8 cellular contexts compared by ENCODE assay signal in the genomic region with DNA sequence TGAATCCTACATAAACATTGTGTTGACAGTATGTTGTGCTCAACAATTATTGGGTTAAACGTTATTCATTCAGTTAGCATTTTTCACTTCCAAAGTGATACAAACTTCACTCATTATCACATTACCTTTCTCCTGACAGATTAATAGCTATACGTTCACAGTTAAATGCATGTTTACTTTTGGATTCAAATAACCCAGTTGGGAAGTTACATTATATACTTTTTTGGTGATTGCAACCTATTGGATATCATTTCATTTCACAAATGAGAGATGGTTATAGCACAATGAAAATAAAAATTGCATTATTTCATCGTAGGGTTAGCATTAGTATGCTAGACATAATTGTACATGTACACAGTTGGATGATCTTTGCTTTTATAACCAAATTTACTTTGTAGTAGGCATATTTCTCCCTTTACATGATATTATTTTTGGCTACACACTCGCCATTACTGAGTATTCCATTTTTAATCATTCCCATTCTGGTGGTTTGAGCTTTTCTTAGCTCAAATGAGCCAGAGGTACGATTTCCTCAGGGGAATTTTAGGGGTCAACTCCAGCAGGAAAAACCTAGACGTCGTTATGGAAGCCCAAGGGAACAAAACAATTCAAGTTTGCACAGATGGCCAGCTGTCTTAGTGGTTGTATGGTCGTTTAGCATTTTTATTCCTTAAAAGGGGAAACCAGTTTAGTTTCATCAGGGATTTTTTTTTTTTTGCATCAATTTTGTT. TPM values are rescaled to one million over a fixed set of nuclear protein-coding genes. Genes with fewer than 3 reads are reported as not detected.
DNase-seq lines count a peak whose midpoint lies in the region; ATAC-seq and TF ChIP-seq lines count a peak whose summit lies in the region.

No MANE protein-coding gene starts in this region.

- H3K36me3 Mint-ChIP-seq in memory B cell: peaks cover 4% of the 10 kb centered on the region

- peak overlapping the region; percentile 86 for H3K4me3 Mint-ChIP-seq in memory B cell

- intact Hi-C loops in uterus (cut with DNase I; ENCODE audit: low total_unique reads): no loop called here

- H3K9ac ChIP-seq in DND-41 (ENCODE audit: low read depth, low read length): peak overlapping the region; percentile 48; the same call in 1 of the 2 replicates

- H3K27ac Mint-ChIP-seq in memory B cell: peak overlapping the region; percentile 99

- H3K36me3 ChIP-seq in DND-41 (ENCODE audit: insufficient read depth, low read length) (no peaks in the 10 kb centered on the region), uterus (no peaks in the 10 kb centered on the region)

- H3K4me1 ChIP-seq in DND-41 (ENCODE audit: insufficient read depth, low read length) (peaks cover 36% of the 10 kb centered on the region), uterus (no peaks in the 10 kb centered on the region)

- no peaks in the 10 kb centered on the region for H3K79me2 ChIP-seq in DND-41 (ENCODE audit: insufficient read depth, low read length)

- no peaks in the 10 kb centered on the region for H3K9me3 ChIP-seq in DND-41 (ENCODE audit: insufficient read depth, low read length, severe bottlenecking)
- no peaks in the 10 kb centered on the region for H3K9me3 ChIP-seq in uterus

- 0 out of 2 replicates have a peak overlapping the region, but pooled peaks have one; percentile 56 for H2AFZ ChIP-seq in DND-41 (ENCODE audit: low read depth, low read length)

- no peaks in the 10 kb centered on the region for H3K9me3 Mint-ChIP-seq in memory B cell

- DNase-seq in DND-41 (no peak), LNCaP clone FGC (ENCODE audit: low read depth) (no peak), caudate nucleus (lab: John Stamatoyannopoulos, UW) (no peak), memory B cell (ENCODE audit: low spot score in 2 of 2) (no peak), uterus (no peak), SHP77 treated with DMSO at 0.1 percent for 48 hours (lab: John Stamatoyannopoulos, UW) (no peak), activated gamma-delta T cell (lab: John Stamatoyannopoulos, UW) (no peak)

- TF ChIP-seq CTCF in DND-41 (IDR thresholded peaks at IDR 0.05; ENCODE audit: borderline replicate concordance, extremely low read depth, low read length, poor library complexity, severe bottlenecking): no peak
- 0 out of 2 replicates have a peak, but pooled peaks have one; percentile 2 for TF ChIP-seq CTCF in LNCaP clone FGC (IDR thresholded peaks at IDR 0.05; ENCODE audit: control insufficient read depth, extremely low read depth, insufficient read depth)
- TF ChIP-seq CTCF in uterus (IDR thresholded peaks at IDR 0.05): no peak

- H4K20me1 ChIP-seq in DND-41 (ENCODE audit: insufficient read depth, low read length): peaks cover 16% of the 10 kb centered on the region

- no peaks in the 10 kb centered on the region for H3K27me3 Mint-ChIP-seq in memory B cell

- H3K27me3 ChIP-seq in DND-41 (ENCODE audit: insufficient read depth, low read length, poor library complexity): peaks cover 41% of the 10 kb centered on the region
- H3K27me3 ChIP-seq in uterus: no peaks in the 10 kb centered on the region

- H3K4me3 ChIP-seq in DND-41 (ENCODE audit: low read depth in 1 of 2, low read length in 2 of 2): peak overlapping the region in 1 of 2 experiments; percentile 76; a peak in 3 of 4 replicates
- H3K4me3 ChIP-seq in LNCaP clone FGC (ENCODE audit: low read depth, low read length): peak overlapping the region; percentile 75
- peak overlapping the region; percentile 80 to 87 for H3K4me3 ChIP-seq in uterus

- peaks cover 25% of the 10 kb centered on the region for H3K4me1 Mint-ChIP-seq in memory B cell

- ATAC-seq in DND-41 (ENCODE audit: insufficient read depth, low read depth) (no peak), memory B cell (ENCODE audit: low read depth) (no peak), HG03432 (IDR thresholded peaks at IDR 0.05; ENCODE audit: unreplicated experiment) (no peak)

- no peak for TF ChIP-seq POLR2A in uterus (IDR thresholded peaks at IDR 0.05)

- H3K27ac ChIP-seq in DND-41 (ENCODE audit: low read length) (no peak overlapping the region), caudate nucleus (ENCODE audit: low read depth, low read length) (peak overlapping the region; percentile 86), uterus (peak overlapping the region; percentile 96 to 98)

- peak overlapping the region; percentile 69 for H3K4me2 ChIP-seq in DND-41 (ENCODE audit: insufficient read depth, low read length)

RNA-seq across cellular contexts. Expression of a gene that starts 2.0 kb away (rescaled TPM):
- 10 to 100 TPM in 3 of 4 donors, 1 to 10 TPM in 1; 8.5 to 38.1 (median 22.0) TPM for total RNA-seq in uterus
